In the genomic region with DNA sequence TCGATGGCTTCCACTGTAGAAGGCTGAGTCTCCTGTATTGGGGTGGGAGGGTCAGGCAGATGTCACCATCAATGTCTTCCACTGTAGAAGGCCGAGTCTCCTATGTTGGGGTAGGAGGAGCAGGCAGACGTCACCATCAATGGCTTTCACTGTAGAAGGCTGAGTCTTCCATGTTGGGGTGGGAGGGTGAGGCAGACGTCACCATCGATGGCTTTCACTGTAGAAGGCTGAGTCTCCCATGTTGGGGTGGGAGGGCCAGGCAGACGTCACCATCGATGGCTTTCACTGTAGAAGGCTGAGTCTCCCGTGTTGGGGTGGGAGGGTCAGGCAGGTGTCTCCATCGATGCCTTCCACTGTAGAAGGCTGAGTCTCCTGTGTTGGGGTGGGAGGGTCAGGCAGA, we compare ENCODE assay signal across 22 cellular contexts.
DNase-seq lines count a peak whose midpoint lies in the region; ATAC-seq, FAIRE-seq and TF ChIP-seq lines count a peak whose summit lies in the region.
"Had no signal": no experiment of that assay in that cellular context is flagged by ENCODE, and none has a peak within 500 bp of the region (broad histone marks: within the 10 kb centered on the region; RNA-seq: fewer than 3 reads in every experiment).

No MANE protein-coding gene starts in this region.

- no peak overlapping the region for H3K4ac ChIP-seq in neuronal stem cell (ENCODE audit: low read length)

- intact Hi-C loops in HepG2 (cut with micrococcal nuclease; ENCODE audit: unreplicated experiment) (no loop called here), right lobe of liver (cut with DNase I) (no loop called here), esophagus muscularis mucosa (cut with DNase I) (no loop called here)

- no peaks in the 10 kb centered on the region; the same call in 1 of the 2 replicates for H4K20me1 ChIP-seq in HepG2 (ENCODE audit: insufficient read depth, low read length)
- H4K20me1 ChIP-seq: BLaER1 treated with 17β-estradiol and CSF1 and Interleukin-3, amounts not matched to agents 10 nM and 100 nM had no signal

- H2BK120ac ChIP-seq in neuronal stem cell (ENCODE audit: low read depth, low read length) = no peak overlapping the region

- H2BK12ac ChIP-seq in neuronal stem cell (ENCODE audit: low read length) = no peak overlapping the region

- H4K91ac ChIP-seq in neuronal stem cell (ENCODE audit: low read depth, low read length, poor library complexity) = no peak overlapping the region

- H2AK5ac ChIP-seq in neuronal stem cell (ENCODE audit: low read depth, low read length) = no peak overlapping the region

- no peak overlapping the region for H3K23ac ChIP-seq in neuronal stem cell (ENCODE audit: low read depth, low read length, poor library complexity)

- ATAC-seq in HepG2 = no peak
- ATAC-seq in right lobe of liver = no peak
- no peak for ATAC-seq in GM19351 (IDR thresholded peaks at IDR 0.05; ENCODE audit: unreplicated experiment)
- no peak for ATAC-seq in HG03521 (IDR thresholded peaks at IDR 0.05; ENCODE audit: unreplicated experiment)
- ATAC-seq: CD8-positive, alpha-beta T cell had no signal

- H2BK15ac ChIP-seq in neuronal stem cell (ENCODE audit: low read length) = no peak overlapping the region

- TF ChIP-seq CTCF in HepG2 (CRISPR knock-in tag; IDR thresholded peaks at IDR 0.05) = no peak
- no peak for TF ChIP-seq CTCF in right lobe of liver (IDR thresholded peaks at IDR 0.05)
- no peak for TF ChIP-seq CTCF in esophagus muscularis mucosa (IDR thresholded peaks at IDR 0.05)

- H3K14ac ChIP-seq in neuronal stem cell (ENCODE audit: low read length) = no peak overlapping the region

- TF ChIP-seq POLR2A in HepG2 (IDR thresholded peaks at IDR 0.05; ENCODE audit: insufficient read depth in 1 of 2, low read depth in 2 of 2, low read length in 2 of 2) (no peak), right lobe of liver (IDR thresholded peaks at IDR 0.05) (no peak), esophagus muscularis mucosa (IDR thresholded peaks at IDR 0.05; ENCODE audit: low read depth) (no peak)

- H3K4me2 ChIP-seq in HepG2 (ENCODE audit: low read depth, low read length) (no peak overlapping the region), neuronal stem cell (ENCODE audit: insufficient read depth, low read length, poor library complexity, severe bottlenecking) (no peak overlapping the region)
- H3K4me2 ChIP-seq: BLaER1 treated with 17β-estradiol and CSF1 and Interleukin-3, amounts not matched to agents 10 nM and 100 nM had no signal

- CTCF ChIA-PET in HepG2 (lab: Yijun Ruan, JAX; ENCODE audit: low intra/inter-chr PET ratio, low total read pairs) = no interaction called here

- no peak overlapping the region for H4K8ac ChIP-seq in neuronal stem cell (ENCODE audit: low read depth, low read length)

- TF ChIP-seq EP300 in HepG2 (IDR thresholded peaks at IDR 0.05; ENCODE audit: low read depth in 2 of 2, low read length in 2 of 2) = no peak
- TF ChIP-seq EP300 in HepG2 (CRISPR knock-in tag; IDR thresholded peaks at IDR 0.05; ENCODE audit: borderline replicate concordance) = no peak
- no peak for TF ChIP-seq EP300 in esophagus muscularis mucosa (IDR thresholded peaks at IDR 0.05)

- no peak for FAIRE-seq in HepG2 (lab: Jason Lieb, UNC)
- FAIRE-seq: A204.1, D721Med, G401.6, GM12891, GM19239 had no signal

- H3K36me3 ChIP-seq in HepG2 (replicated peaks in 1 of 2; ENCODE audit: control insufficient read depth in 1 of 2, insufficient read depth in 2 of 2, low read length in 2 of 2) = no peaks in the 10 kb centered on the region
- H3K36me3 ChIP-seq in right lobe of liver = no peaks in the 10 kb centered on the region
- H3K36me3 ChIP-seq in esophagus muscularis mucosa = no peaks in the 10 kb centered on the region
- H3K36me3 ChIP-seq in neuronal stem cell (replicated peaks in 1 of 2; ENCODE audit: control insufficient read depth in 2 of 2, insufficient read depth in 2 of 2, low read length in 2 of 2) = no peaks in the 10 kb centered on the region
- H3K36me3 ChIP-seq: BLaER1 treated with 17β-estradiol and CSF1 and Interleukin-3, amounts not matched to agents 10 nM and 100 nM had no signal

- no peak overlapping the region for H2AFZ ChIP-seq in HepG2 (ENCODE audit: low read length)
- no peak overlapping the region for H2AFZ ChIP-seq in neuronal stem cell (ENCODE audit: low read length)

- H3K9me3 ChIP-seq in HepG2 (ENCODE audit: low read length) (no peaks in the 10 kb centered on the region), right lobe of liver (no peaks in the 10 kb centered on the region), esophagus muscularis mucosa (peaks cover 0 to 3% (median 0%) of the 10 kb centered on the region in 4 donors), neuronal stem cell (replicated peaks in 1 of 2; ENCODE audit: control insufficient read depth in 2 of 2, insufficient read depth in 1 of 2, low read depth in 1 of 2, low read length in 2 of 2) (no peaks in the 10 kb centered on the region)

- H3K79me2 ChIP-seq in HepG2 (ENCODE audit: insufficient read depth, low read length) = no peaks in the 10 kb centered on the region

- H3K9ac ChIP-seq in HepG2 (ENCODE audit: insufficient read depth, low read depth, low read length) (no peak overlapping the region), neuronal stem cell (ENCODE audit: low read depth, low read length, poor library complexity) (peak overlapping the region; percentile 73)
- H3K9ac ChIP-seq: BLaER1 treated with 17β-estradiol and CSF1 and Interleukin-3, amounts not matched to agents 10 nM and 100 nM had no signal

- H3K4me1 ChIP-seq in HepG2 (ENCODE audit: insufficient read depth, low read length) (no peaks in the 10 kb centered on the region), right lobe of liver (no peaks in the 10 kb centered on the region), esophagus muscularis mucosa (no peaks in the 10 kb centered on the region), neuronal stem cell (ENCODE audit: control insufficient read depth in 2 of 2, insufficient read depth in 1 of 2, low read depth in 1 of 2, low read length in 2 of 2) (no peaks in the 10 kb centered on the region)
- H3K4me1 ChIP-seq: BLaER1 treated with 17β-estradiol and CSF1 and Interleukin-3, amounts not matched to agents 10 nM and 100 nM; Caco-2 had no signal

- H3K4me3 ChIP-seq in HepG2 (replicated peaks in 1 of 3; ENCODE audit: insufficient read depth in 1 of 3, low read depth in 2 of 3, low read length in 3 of 3) = no peak overlapping the region
- no peak overlapping the region for H3K4me3 ChIP-seq in right lobe of liver
- H3K4me3 ChIP-seq in esophagus muscularis mucosa = no peak overlapping the region
- no peak overlapping the region for H3K4me3 ChIP-seq in neuronal stem cell (ENCODE audit: low read length in 2 of 2)
- H3K4me3 ChIP-seq: BLaER1 treated with 17β-estradiol and CSF1 and Interleukin-3, amounts not matched to agents 10 nM and 100 nM had no signal

- no peaks in the 10 kb centered on the region for H3K79me1 ChIP-seq in neuronal stem cell (ENCODE audit: low read depth, low read length)

- H3K27me3 ChIP-seq in HepG2 (ENCODE audit: control insufficient read depth in 1 of 2, insufficient read depth in 2 of 2, low read length in 2 of 2) (peaks cover 1 to 35% of the 10 kb centered on the region in 2 experiments; a peak in 4 of 5 replicates), right lobe of liver (no peaks in the 10 kb centered on the region), esophagus muscularis mucosa (peaks cover 0 to 14% (median 0%) of the 10 kb centered on the region in 4 donors), neuronal stem cell (ENCODE audit: control insufficient read depth in 3 of 3, insufficient read depth in 3 of 3, low read depth in 1 of 3, low read length in 3 of 3) (no peaks in the 10 kb centered on the region)
- H3K27me3 ChIP-seq: BLaER1 treated with 17β-estradiol and CSF1 and Interleukin-3, amounts not matched to agents 10 nM and 100 nM had no signal

- DNase-seq in HepG2 (ENCODE audit: low spot score) = no peak
- no peak for DNase-seq in right lobe of liver
- peak; percentile 70 for DNase-seq in esophagus muscularis mucosa (ENCODE audit: extremely low spot score)
- DNase-seq in neuronal stem cell (ENCODE audit: low spot score) = no peak
- DNase-seq: 8988T; ACHN; AML-193; Caco-2; Calu3; CD4-positive, alpha-beta T cell; CD8-positive, alpha-beta T cell; DMS79 treated with DMSO at 0.1 percent for 48 hours; GF-D8 had no signal

- no TSS peak for BruUV-seq in HepG2 (replicated peaks; lab: Mats Ljungman, UMichigan)

- no peak overlapping the region for H2BK5ac ChIP-seq in neuronal stem cell (ENCODE audit: low read length)

- WGBS in HepG2 (ENCODE audit: low lambda C conversion rate) = 3% methylated on average over 8 of the region's 9 CpGs
- WGBS in right lobe of liver (ENCODE audit: insufficient coverage, low coverage, low lambda C conversion rate, missing lambda C conversion rate) = 54% methylated on average over 5 of the region's 9 CpGs
- WGBS in esophagus muscularis mucosa = 88% methylated on average over 9 of the region's 9 CpGs
- no CpG with 5 or more reads among the region's 9 CpGs for WGBS in neuronal stem cell (ENCODE audit: extremely low coverage in 2 of 2, insufficient read length in 2 of 2, insufficient replicate concordance in 1 of 2), 2 donors

- TF ChIP-seq RAD21 in HepG2 (CRISPR knock-in tag; IDR thresholded peaks at IDR 0.05) = no peak

- H3K27ac ChIP-seq in HepG2 (ENCODE audit: extremely low read length, insufficient read depth, low read length) (no peak overlapping the region), right lobe of liver (no peak overlapping the region), esophagus muscularis mucosa (replicated peaks in 1 of 4) (no peak overlapping the region), neuronal stem cell (replicated peaks; ENCODE audit: low read length) (no peak overlapping the region)
- H3K27ac ChIP-seq: BLaER1 treated with 17β-estradiol and CSF1 and Interleukin-3, amounts not matched to agents 10 nM and 100 nM; C4-2B had no signal

- H3K18ac ChIP-seq in neuronal stem cell (ENCODE audit: low read length) = no peak overlapping the region

- POLR2A ChIA-PET in HepG2 (lab: Yijun Ruan, JAX) = no interaction called here

- in situ Hi-C loops in HepG2 (cut with HindIII; ENCODE audit: extremely low pct_ligation_motif_present, low pct_unique_long_range_greater_than_20kb) = no loop called here

TF ChIP-seq in HepG2, 621 proteins besides CTCF, POLR2A, EP300 and RAD21:
- TF ChIP-seq, protein P1, sequence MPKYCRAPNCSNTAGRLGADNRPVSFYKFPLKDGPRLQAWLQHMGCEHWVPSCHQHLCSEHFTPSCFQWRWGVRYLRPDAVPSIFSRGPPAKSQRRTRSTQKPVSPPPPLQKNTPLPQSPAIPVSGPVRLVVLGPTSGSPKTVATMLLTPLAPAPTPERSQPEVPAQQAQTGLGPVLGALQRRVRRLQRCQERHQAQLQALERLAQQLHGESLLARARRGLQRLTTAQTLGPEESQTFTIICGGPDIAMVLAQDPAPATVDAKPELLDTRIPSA (CRISPR knock-in tag; IDR thresholded peaks at IDR 0.05; ENCODE audit: borderline replicate concordance) = no peak
- TF ChIP-seq ZNF878 (CRISPR knock-in tag; IDR thresholded peaks at IDR 0.05) = no peak
- peak; percentile 62; the same call in 1 of the 2 replicates for TF ChIP-seq CREB1 (IDR thresholded peaks at IDR 0.05)
- TF ChIP-seq CREB1 (CRISPR knock-in tag; IDR thresholded peaks at IDR 0.05) = no peak
- TF ChIP-seq MED13 (CRISPR knock-in tag; IDR thresholded peaks at IDR 0.05) = no peak
